Comparison of ENCODE assay signal across 4 cellular contexts in genomic region chr10:133217800-133218589, GRCh38.
TF ChIP-seq lines count a peak whose summit lies in the region.

No MANE protein-coding gene starts in this region.

TF ChIP-seq in GM23338, 12 proteins besides CTCF, POLR2A, EP300 and RAD21 (continues in another document):
- TF ChIP-seq JUNB (IDR thresholded peaks at IDR 0.05; ENCODE audit: unreplicated experiment) (no peak), EZH2 (IDR thresholded peaks at IDR 0.05; ENCODE audit: low read depth, unreplicated experiment) (no peak), ZNF331 (CRISPR knock-in tag; IDR thresholded peaks at IDR 0.05; ENCODE audit: low read depth) (no peak), NANOG (IDR thresholded peaks at IDR 0.05; ENCODE audit: borderline replicate concordance) (no peak)

TF ChIP-seq in HEK293, 187 proteins besides CTCF, POLR2A, EP300 and RAD21:
- TF ChIP-seq KLF1 (tag by site-specific recombination; IDR thresholded peaks at IDR 0.05) (peak; percentile 65; the same call in 1 of the 2 replicates), ZNF449 (tag by site-specific recombination; IDR thresholded peaks at IDR 0.05) (no peak)
TF ChIP-seq in HEK293: peak in this region for 1.

TF ChIP-seq in K562, 482 proteins besides CTCF, POLR2A, EP300 and RAD21:
- TF ChIP-seq ADNP (tag; IDR thresholded peaks at IDR 0.05) (peak; percentile 86), ZNF354B (CRISPR knock-in tag; IDR thresholded peaks at IDR 0.05) (no peak), ZNF707 (CRISPR knock-in tag; conservative IDR thresholded peaks at IDR 0.05) (no peak)

TF ChIP-seq in SK-N-SH, 30 proteins besides CTCF, POLR2A, EP300 and RAD21:
- TF ChIP-seq RXRA (IDR thresholded peaks at IDR 0.05; ENCODE audit: borderline replicate concordance, low read depth) (no peak), EZH2phosphoT487 (IDR thresholded peaks at IDR 0.05; ENCODE audit: borderline replicate concordance, low read depth) (no peak), MXI1 (IDR thresholded peaks at IDR 0.05; ENCODE audit: low read depth, low read length) (no peak), ZBTB33 (IDR thresholded peaks at IDR 0.05; ENCODE audit: borderline replicate concordance, low read depth) (no peak), REST (IDR thresholded peaks at IDR 0.05; ENCODE audit: low read depth, low read length) (no peak), RFX5 (IDR thresholded peaks at IDR 0.05; ENCODE audit: low read length) (no peak), GATA2 (CRISPR knock-in tag; IDR thresholded peaks at IDR 0.05) (no peak), MAX (IDR thresholded peaks at IDR 0.05; ENCODE audit: low read depth) (no peak), MEF2A (IDR thresholded peaks at IDR 0.05; ENCODE audit: borderline replicate concordance, low read depth) (no peak), SIN3A (IDR thresholded peaks at IDR 0.05; ENCODE audit: borderline replicate concordance, low read depth, low read length) (no peak), NRF1 (IDR thresholded peaks at IDR 0.05; ENCODE audit: low read depth, low read length) (no peak), TCF12 (IDR thresholded peaks at IDR 0.05) (no peak), RCOR1 (IDR thresholded peaks at IDR 0.05; ENCODE audit: low read length) (no peak), CHD2 (IDR thresholded peaks at IDR 0.05; ENCODE audit: low read length, partially characterized antibody) (no peak), IRF3 (IDR thresholded peaks at IDR 0.05; ENCODE audit: low read depth, low read length) (no peak)
